Comparison of ENCODE assay signal across 18 cellular contexts in genomic region chr9:79700607-79701330, GRCh38.
"Had no signal": no experiment of that assay in that cellular context is flagged by ENCODE, and none has a peak within 500 bp of the region (broad histone marks: within the 10 kb centered on the region; RNA-seq: fewer than 3 reads in every experiment).

No MANE protein-coding gene starts in this region.

- H3K9ac ChIP-seq: parathyroid adenoma had no signal

- H3K27me3 ChIP-seq: ascending aorta, dorsolateral prefrontal cortex, left lung, thyroid gland had no signal

- H3K79me2 ChIP-seq: parathyroid adenoma had no signal

- H3K27ac ChIP-seq: ascending aorta, dorsolateral prefrontal cortex, parathyroid adenoma, thyroid gland had no signal

- H3K4me3 Mint-ChIP-seq: naive thymus-derived CD4-positive, alpha-beta T cell; stimulated activated naive B cell treated with anti-CD40 and anti-IgM and Interleukin-4, amounts not matched to agents 10 μg/mL and 1 μg/mL and 100 μg/mL, for 72 hours had no signal

- H3K27me3 Mint-ChIP-seq: naive thymus-derived CD4-positive, alpha-beta T cell; stimulated activated naive B cell treated with anti-CD40 and anti-IgM and Interleukin-4, amounts not matched to agents 10 μg/mL and 1 μg/mL and 100 μg/mL, for 72 hours had no signal

- DNase-seq: activated CD4-positive, CD25-positive, alpha-beta regulatory T cell treated with anti-CD3 and anti-CD28 coated beads, Interleukin-2, amount 50 U/mL, for 72 hours; activated naive CD4-positive, alpha-beta T cell treated with Interleukin-2 at 50 U/mL for 16 hours; activated T-cell treated with anti-CD3 and anti-CD28 coated beads for 4 hours; dorsolateral prefrontal cortex; erythroblast; mammary epithelial cell; naive thymus-derived CD4-positive, alpha-beta T cell; retina; stimulated activated CD4-positive, alpha-beta T cell treated with anti-CD3 and anti-CD28 coated beads, Interleukin-15, amount 100 ng/mL, for 24 hours; stimulated activated CD4-positive, alpha-beta T cell treated with anti-CD3 and anti-CD28 coated beads, Interleukin-4, amount 100 ng/mL, for 1 hour; stimulated activated naive B cell treated with anti-CD40 and anti-IgM and Interleukin-4, amounts not matched to agents 10 μg/mL and 1 μg/mL and 100 μg/mL, for 72 hours; T1000; thyroid gland had no signal

- H3K4me1 ChIP-seq: ascending aorta, parathyroid adenoma had no signal

- H3K27ac Mint-ChIP-seq: stimulated activated naive B cell treated with anti-CD40 and anti-IgM and Interleukin-4, amounts not matched to agents 10 μg/mL and 1 μg/mL and 100 μg/mL, for 72 hours had no signal

- H3K36me3 ChIP-seq: ascending aorta, thyroid gland had no signal

- H3K9me3 ChIP-seq: ascending aorta, left lung, mucosa of descending colon, thyroid gland had no signal

- H2AFZ ChIP-seq: parathyroid adenoma had no signal

- H3K9me3 Mint-ChIP-seq: naive thymus-derived CD4-positive, alpha-beta T cell; stimulated activated naive B cell treated with anti-CD40 and anti-IgM and Interleukin-4, amounts not matched to agents 10 μg/mL and 1 μg/mL and 100 μg/mL, for 72 hours had no signal

- FAIRE-seq: keratinocyte had no signal

- H3K4me3 ChIP-seq: ascending aorta, dorsolateral prefrontal cortex, left lung, mucosa of descending colon, thyroid gland had no signal
